In genomic region chr2:137155351-137156104, GRCh38 we compare ENCODE assay signal across 22 cellular contexts.
A peak's percentile ranks its signal among the peaks of the same experiment; 100 is the strongest.
DNase-seq lines count a peak whose midpoint lies in the region; TF ChIP-seq lines count a peak whose summit lies in the region.
"Had no signal": no experiment of that assay in that cellular context is flagged by ENCODE, and none has a peak within 500 bp of the region (broad histone marks: within the 10 kb centered on the region; RNA-seq: fewer than 3 reads in every experiment).

No MANE protein-coding gene starts in this region.

- no peak overlapping the region for H3K4me3 ChIP-seq in adipocyte (ENCODE audit: low read length)
- no peak overlapping the region for H3K4me3 ChIP-seq in fibroblast of the aortic adventitia (ENCODE audit: low read depth, low read length)
- H3K4me3 ChIP-seq: BLaER1, esophagus muscularis mucosa, heart right ventricle, left ventricle myocardium inferior, SJSA1, skin epidermis had no signal

- H3K27me3 ChIP-seq in adipocyte (replicated peaks; ENCODE audit: control insufficient read depth, insufficient read depth, low read length): no peaks in the 10 kb centered on the region
- H3K27me3 ChIP-seq: BLaER1, esophagus muscularis mucosa, heart right ventricle, SJSA1 had no signal

- no peaks in the 10 kb centered on the region for H3K4me1 ChIP-seq in adipocyte (ENCODE audit: control insufficient read depth, insufficient read depth, low read length)
- H3K4me1 ChIP-seq: esophagus muscularis mucosa, left ventricle myocardium inferior, SJSA1 had no signal

- TF ChIP-seq CTCF in fibroblast of the aortic adventitia (IDR thresholded peaks at IDR 0.05; ENCODE audit: insufficient read depth, low read length): no peak
- no peak for TF ChIP-seq CTCF in GM10266 (IDR thresholded peaks at IDR 0.05; ENCODE audit: control insufficient read depth, insufficient read depth, low read depth, missing control alignments)
- TF ChIP-seq CTCF in GM10248 (IDR thresholded peaks at IDR 0.05; ENCODE audit: control extremely low read depth, extremely low read depth, low read depth, missing control alignments): no peak

- CTCF ChIA-PET in GM10248 (lab: Yijun Ruan, JAX): interaction anchor here (1.6 kb wide), 1 partner anchor 11 kb away, joined by 4 read pairs; no protein-coding TSS in a partner anchor

- POLR2A ChIA-PET in GM10248 (lab: Yijun Ruan, JAX): no interaction called here

- no peaks in the 10 kb centered on the region for H3K36me3 ChIP-seq in adipocyte (ENCODE audit: control insufficient read depth, insufficient read depth, low read length, severe bottlenecking)
- H3K36me3 ChIP-seq: BLaER1, esophagus muscularis mucosa, heart right ventricle, left ventricle myocardium inferior, SJSA1 had no signal

- DNase-seq in NCI-H82 (lab: John Stamatoyannopoulos, UW) (peak; percentile 50), NCI-H82 treated with DMSO at 0.1 percent for 48 hours (lab: John Stamatoyannopoulos, UW; ENCODE audit: unreplicated experiment) (no peak), adipocyte (ENCODE audit: low read depth) (peak; percentile 19), fibroblast of the aortic adventitia (ENCODE audit: low read depth) (peak; percentile 56), 8988T (no peak), GM10266 (ENCODE audit: extremely low spot score) (no peak), GM10248 (ENCODE audit: extremely low spot score) (no peak)
- DNase-seq in activated T-cell treated with anti-CD3 and anti-CD28 coated beads, Interleukin-2, amount 50 U/mL, for 1 hour: no peak
- DNase-seq: activated CD4-positive, alpha-beta T cell treated with anti-CD3 and anti-CD28 coated beads, Interleukin-2, amount 50 U/mL, for 48 hours; effector CD4-positive, alpha-beta T cell; heart right ventricle; left ventricle myocardium inferior; midbrain; NCI-H1694 treated with DMSO at 0.1 percent for 48 hours; nephron progenitor cell; stimulated activated CD4-positive, alpha-beta T cell treated with anti-CD3 and anti-CD28 coated beads, Interleukin-2, amount 100 ng/mL, for 48 hours; stimulated activated naive CD4-positive, alpha-beta T cell treated with Interleukin-2 at 50 U/mL for 16 hours; T-helper 17 cell had no signal

- no peak overlapping the region for H3K9ac ChIP-seq in adipocyte (ENCODE audit: low read length)
- H3K9ac ChIP-seq: BLaER1 had no signal

- no peaks in the 10 kb centered on the region for H3K9me3 ChIP-seq in adipocyte (ENCODE audit: control insufficient read depth, low read length)
- H3K9me3 ChIP-seq: BLaER1, esophagus muscularis mucosa, heart right ventricle, left ventricle myocardium inferior, SJSA1 had no signal

Comparison
In these comparisons a context has a peak if more than half of its experiments do, and no peak if none do; other contexts are left out.
1. DNase-seq: peak in NCI-H82 (single experiment), adipocyte (single experiment) and fibroblast of the aortic adventitia (single experiment); none in NCI-H82 treated with DMSO at 0.1 percent for 48 hours (single experiment), 8988T (single experiment), activated T-cell treated with anti-CD3 and anti-CD28 coated beads, Interleukin-2, amount 50 U/mL, for 1 hour (single experiment), GM10266 (single experiment) and GM10248 (single experiment).